In genomic region chr6:13597073-13597472, GRCh38 we compare ENCODE assay signal across 34 cellular contexts.
"Had no signal": no experiment of that assay in that cellular context is flagged by ENCODE, and none has a peak within 500 bp of the region (broad histone marks: within the 10 kb centered on the region; RNA-seq: fewer than 3 reads in every experiment).

No MANE protein-coding gene starts in this region.

- H3K27ac ChIP-seq: KMS-11 had no signal

- H3K4me3 ChIP-seq: MG63 had no signal

- H3K9me3 ChIP-seq: MG63 had no signal

- H3K9ac ChIP-seq: KMS-11 had no signal

- H3K27me3 ChIP-seq: MG63 had no signal

- DNase-seq: Karpas-422, Kasumi-1, KG1, MG63, MM.1S, MV-4-11, NCI-H1048, NCI-H1092, NCI-H1092 treated with DMSO at 0.1 percent for 48 hours, NCI-H1105, NCI-H1105 treated with DMSO at 0.1 percent for 48 hours, NCI-H1417, NCI-H1417 treated with DMSO at 0.1 percent for 48 hours, NCI-H1436, NCI-H1436 treated with DMSO at 0.1 percent for 48 hours, NCI-H146, NCI-H1694, NCI-H1694 treated with DMSO at 0.1 percent for 48 hours, NCI-H187, NCI-H187 treated with DMSO at 0.1 percent for 48 hours, NCI-H1930, NCI-H2029, NCI-H2081, NCI-H2081 treated with DMSO at 0.1 percent for 48 hours, NCI-H2107, NCI-H2171, NCI-H2171 treated with DMSO at 0.1 percent for 48 hours, NCI-H2227 treated with DMSO at 0.1 percent for 48 hours, NCI-H226, NCI-H345, NCI-H446, NCI-H446 treated with DMSO at 0.1 percent for 48 hours, NCI-H510A had no signal

- H3K4me2 ChIP-seq: KMS-11 had no signal
